10 cellular contexts compared by ENCODE assay signal in genomic region chr20:3679749-3680700, GRCh38. TPM values are rescaled to one million over a fixed set of nuclear protein-coding genes. Genes with fewer than 3 reads are reported as not detected.
A peak's percentile ranks its signal among the peaks of the same experiment; 100 is the strongest.
DNase-seq lines count a peak whose midpoint lies in the region; ATAC-seq, FAIRE-seq and TF ChIP-seq lines count a peak whose summit lies in the region.
"Had no signal": no experiment of that assay in that cellular context is flagged by ENCODE, and none has a peak within 500 bp of the region (broad histone marks: within the 10 kb centered on the region; RNA-seq: fewer than 3 reads in every experiment).

No MANE protein-coding gene starts in this region.

- H3K4me1 ChIP-seq in ES-I3 (ENCODE audit: insufficient read depth, low read length) = peaks cover 9% of the 10 kb centered on the region
- H3K4me1 ChIP-seq in astrocyte (ENCODE audit: insufficient read depth, low read length) = peaks cover 33% of the 10 kb centered on the region
- H3K4me1 ChIP-seq in right cardiac atrium (ENCODE audit: control insufficient read depth, insufficient read depth, low read length) = no peaks in the 10 kb centered on the region
- H3K4me1 ChIP-seq in skeletal muscle satellite cell (ENCODE audit: control insufficient read depth, insufficient read depth, low read length) = peaks cover 29% of the 10 kb centered on the region

- FAIRE-seq in astrocyte (lab: Jason Lieb, UNC) = no peak

- no peaks in the 10 kb centered on the region for H4K20me1 ChIP-seq in astrocyte (ENCODE audit: insufficient read depth, low read length)

- H3K9me3 Mint-ChIP-seq in astrocyte (ENCODE audit: unreplicated experiment) = no peaks in the 10 kb centered on the region
- H3K9me3 Mint-ChIP-seq: activated CD8-positive, alpha-beta T cell treated with anti-CD3 and anti-CD28 coated beads for 36 hours had no signal

- no peaks in the 10 kb centered on the region for H3K9me3 ChIP-seq in ES-I3 (ENCODE audit: control insufficient read depth, insufficient read depth, low read length)
- no peaks in the 10 kb centered on the region for H3K9me3 ChIP-seq in astrocyte (ENCODE audit: insufficient read depth, low read depth, low read length)
- no peaks in the 10 kb centered on the region for H3K9me3 ChIP-seq in right cardiac atrium (ENCODE audit: control insufficient read depth, low read length)
- no peaks in the 10 kb centered on the region for H3K9me3 ChIP-seq in skeletal muscle satellite cell (replicated peaks; ENCODE audit: low read length)
- H3K9me3 ChIP-seq in T-helper 17 cell (ENCODE audit: control insufficient read depth, low read length, poor library complexity, severe bottlenecking) = no peaks in the 10 kb centered on the region

- no peak overlapping the region for H2AFZ ChIP-seq in astrocyte (ENCODE audit: low read depth, low read length)

- peak; percentile 54 to 66 for ATAC-seq in right cardiac atrium
- no peak for ATAC-seq in T-helper 17 cell
- ATAC-seq in GM21367 (IDR thresholded peaks at IDR 0.05; ENCODE audit: unreplicated experiment) = no peak
- ATAC-seq: activated CD8-positive, alpha-beta T cell treated with anti-CD3 and anti-CD28 coated beads for 36 hours had no signal

- H3K4me3 ChIP-seq in astrocyte (ENCODE audit: insufficient read depth, low read depth, low read length) (no peak overlapping the region), right cardiac atrium (ENCODE audit: low read length) (no peak overlapping the region), skeletal muscle satellite cell (ENCODE audit: low read length) (no peak overlapping the region)
- H3K4me3 ChIP-seq: cardiac muscle cell had no signal

- H3K27ac ChIP-seq in astrocyte (ENCODE audit: low read depth, low read length) (no peak overlapping the region), right cardiac atrium (ENCODE audit: low read length) (peak overlapping the region; percentile 40)
- H3K27ac ChIP-seq: cardiac muscle cell had no signal

- peak overlapping the region; percentile 40 for H3K4me2 ChIP-seq in astrocyte (ENCODE audit: low read length)
- H3K4me2 ChIP-seq in skeletal muscle satellite cell (ENCODE audit: low read length) = peak overlapping the region; percentile 43

- 55% methylated on average over 18 of the region's 18 CpGs for WGBS in right cardiac atrium

- peak overlapping the region; percentile 69 for H3K4me3 Mint-ChIP-seq in astrocyte (ENCODE audit: unreplicated experiment)
- no peak overlapping the region for H3K4me3 Mint-ChIP-seq in T-helper 17 cell
- H3K4me3 Mint-ChIP-seq: activated CD8-positive, alpha-beta T cell treated with anti-CD3 and anti-CD28 coated beads for 36 hours had no signal

- no peaks in the 10 kb centered on the region for H3K79me2 ChIP-seq in astrocyte (ENCODE audit: insufficient read depth, low read length)

- H3K4me1 Mint-ChIP-seq in astrocyte (ENCODE audit: low read depth, unreplicated experiment) = peaks cover 13% of the 10 kb centered on the region
- H3K4me1 Mint-ChIP-seq in T-helper 17 cell = peaks cover 10% of the 10 kb centered on the region

- H3K27me3 Mint-ChIP-seq in astrocyte (ENCODE audit: low read depth, unreplicated experiment) (peaks cover 25% of the 10 kb centered on the region), T-helper 17 cell (peaks cover 71% of the 10 kb centered on the region)

- DNase-seq in astrocyte (ENCODE audit: low read depth) (peak; percentile 65), right cardiac atrium (peak; percentile 80 to 90 (median 84)), T-helper 17 cell (no peak), DMS53 (lab: John Stamatoyannopoulos, UW) (no peak), SIG-M5 (lab: John Stamatoyannopoulos, UW) (no peak)
- DNase-seq: activated CD8-positive, alpha-beta T cell treated with anti-CD3 and anti-CD28 coated beads for 36 hours had no signal

- H3K27ac Mint-ChIP-seq in astrocyte (ENCODE audit: unreplicated experiment) (peak overlapping the region; percentile 75), T-helper 17 cell (no peak overlapping the region)
- H3K27ac Mint-ChIP-seq: activated CD8-positive, alpha-beta T cell treated with anti-CD3 and anti-CD28 coated beads for 36 hours had no signal

- peaks cover 14% of the 10 kb centered on the region for H3K27me3 ChIP-seq in astrocyte (ENCODE audit: insufficient read depth, low read length)
- H3K27me3 ChIP-seq in right cardiac atrium (ENCODE audit: control insufficient read depth, insufficient read depth) = no peaks in the 10 kb centered on the region
- H3K27me3 ChIP-seq in skeletal muscle satellite cell (ENCODE audit: control insufficient read depth, insufficient read depth, low read length) = peaks cover 32% of the 10 kb centered on the region

- H3K36me3 ChIP-seq in ES-I3 (ENCODE audit: insufficient read depth, low read length) (no peaks in the 10 kb centered on the region), astrocyte (ENCODE audit: insufficient read depth, low read length) (no peaks in the 10 kb centered on the region), skeletal muscle satellite cell (ENCODE audit: insufficient read depth, low read length) (no peaks in the 10 kb centered on the region)
- H3K36me3 ChIP-seq: cardiac muscle cell had no signal

- intact Hi-C loops in right cardiac atrium (cut with DNase I) = loop anchor here (5.0 to 10.0 kb wide), 5 partner anchors 32 to 405 kb away; partner anchors contain the start of genes ADISSP (in 2 of the 4) and SIGLEC1 (in 2 of the 4)

- H3K9ac ChIP-seq in ES-I3 (ENCODE audit: low read depth, low read length) (peak overlapping the region; percentile 32; the same call in 1 of the 2 replicates), astrocyte (ENCODE audit: low read length) (peak overlapping the region; percentile 2), skeletal muscle satellite cell (ENCODE audit: low read depth, low read length) (no peak overlapping the region)

- no peak for TF ChIP-seq CTCF in astrocyte (IDR thresholded peaks at IDR 0.05; ENCODE audit: insufficient read depth, low read depth, low read length)

- H3K36me3 Mint-ChIP-seq in astrocyte (ENCODE audit: low read depth, unreplicated experiment) (no peaks in the 10 kb centered on the region), T-helper 17 cell (ENCODE audit: low read depth) (peaks cover 4% of the 10 kb centered on the region)

RNA-seq across cellular contexts. Expression of gene ADAM33, which starts 1.8 kb away (rescaled TPM):
- total RNA-seq in astrocyte (2.3 and 3.0 TPM in 2 replicates), right cardiac atrium (10 to 100 TPM; 11.5 to 23.7 (median 12.1) TPM), T-helper 17 cell (not detected)
- polyA plus RNA-seq in right cardiac atrium = 30.5 TPM
- 8.1 and 17.9 TPM in 2 replicates for total RNA-seq in skeletal muscle satellite cell (2012; rRNA removed)
- total RNA-seq: activated CD8-positive, alpha-beta T cell treated with anti-CD3 and anti-CD28 coated beads for 36 hours had no signal

RNA-seq across cellular contexts. Expression of gene GFRA4, which starts 16.8 kb away (rescaled TPM):
- not detected in 2 replicates for total RNA-seq in astrocyte
- not detected for total RNA-seq in right cardiac atrium
- not detected for polyA plus RNA-seq in right cardiac atrium
- not detected in 2 replicates for total RNA-seq in skeletal muscle satellite cell (2012; rRNA removed)
- not detected for total RNA-seq in T-helper 17 cell
- total RNA-seq: activated CD8-positive, alpha-beta T cell treated with anti-CD3 and anti-CD28 coated beads for 36 hours; cardiac muscle cell had no signal
- polyA plus RNA-seq: cardiac muscle cell had no signal

RNA-seq across cellular contexts. Expression of gene SIGLEC1, which starts 32.4 kb away (rescaled TPM):
- not detected in 2 replicates for total RNA-seq in astrocyte
- total RNA-seq in right cardiac atrium = 10 to 100 TPM in 1 of 4 donors, 1 to 10 TPM in 3; 6.7 to 12.3 (median 8.8) TPM
- 4.2 TPM for polyA plus RNA-seq in right cardiac atrium
- total RNA-seq in skeletal muscle satellite cell (2012; rRNA removed) = not detected in 2 replicates
- total RNA-seq in T-helper 17 cell = under 1 TPM; 0.10 to 0.13 TPM
- total RNA-seq: activated CD8-positive, alpha-beta T cell treated with anti-CD3 and anti-CD28 coated beads for 36 hours; cardiac muscle cell had no signal
- polyA plus RNA-seq: cardiac muscle cell had no signal

RNA-seq across cellular contexts. Expression of gene HSPA12B, which starts 52.5 kb away (rescaled TPM):
- not detected in 2 replicates for total RNA-seq in astrocyte
- total RNA-seq in right cardiac atrium = 10 to 100 TPM in 1 of 4 donors, 1 to 10 TPM in 3; 6.1 to 13.0 (median 7.1) TPM
- 8.9 TPM for polyA plus RNA-seq in right cardiac atrium
- total RNA-seq in skeletal muscle satellite cell (2012; rRNA removed) = 0.22 TPM in 1 of 2 replicates, not detected in the other
- not detected for total RNA-seq in T-helper 17 cell
- total RNA-seq: activated CD8-positive, alpha-beta T cell treated with anti-CD3 and anti-CD28 coated beads for 36 hours had no signal
- polyA plus RNA-seq: cardiac muscle cell had no signal

Comparison
In these comparisons a context has a peak if more than half of its experiments do, and no peak if none do; other contexts are left out.
1. DNase-seq: peak in astrocyte (single experiment) and right cardiac atrium (3 of 3); none in T-helper 17 cell (0 of 3), DMS53 (single experiment) and SIG-M5 (single experiment).
2. ATAC-seq: peak in right cardiac atrium (2 of 2); none in T-helper 17 cell (single experiment) and GM21367 (single experiment).